Comparison of ENCODE assay signal across 1 cellular context in genomic region chrX:7852166-7852565, GRCh38.
TF ChIP-seq lines count a peak whose summit lies in the region.

No MANE protein-coding gene starts in this region.

TF ChIP-seq in WTC11, 78 proteins besides CTCF, POLR2A, EP300 and RAD21 (continued from another document):
- TF ChIP-seq, protein P1, sequence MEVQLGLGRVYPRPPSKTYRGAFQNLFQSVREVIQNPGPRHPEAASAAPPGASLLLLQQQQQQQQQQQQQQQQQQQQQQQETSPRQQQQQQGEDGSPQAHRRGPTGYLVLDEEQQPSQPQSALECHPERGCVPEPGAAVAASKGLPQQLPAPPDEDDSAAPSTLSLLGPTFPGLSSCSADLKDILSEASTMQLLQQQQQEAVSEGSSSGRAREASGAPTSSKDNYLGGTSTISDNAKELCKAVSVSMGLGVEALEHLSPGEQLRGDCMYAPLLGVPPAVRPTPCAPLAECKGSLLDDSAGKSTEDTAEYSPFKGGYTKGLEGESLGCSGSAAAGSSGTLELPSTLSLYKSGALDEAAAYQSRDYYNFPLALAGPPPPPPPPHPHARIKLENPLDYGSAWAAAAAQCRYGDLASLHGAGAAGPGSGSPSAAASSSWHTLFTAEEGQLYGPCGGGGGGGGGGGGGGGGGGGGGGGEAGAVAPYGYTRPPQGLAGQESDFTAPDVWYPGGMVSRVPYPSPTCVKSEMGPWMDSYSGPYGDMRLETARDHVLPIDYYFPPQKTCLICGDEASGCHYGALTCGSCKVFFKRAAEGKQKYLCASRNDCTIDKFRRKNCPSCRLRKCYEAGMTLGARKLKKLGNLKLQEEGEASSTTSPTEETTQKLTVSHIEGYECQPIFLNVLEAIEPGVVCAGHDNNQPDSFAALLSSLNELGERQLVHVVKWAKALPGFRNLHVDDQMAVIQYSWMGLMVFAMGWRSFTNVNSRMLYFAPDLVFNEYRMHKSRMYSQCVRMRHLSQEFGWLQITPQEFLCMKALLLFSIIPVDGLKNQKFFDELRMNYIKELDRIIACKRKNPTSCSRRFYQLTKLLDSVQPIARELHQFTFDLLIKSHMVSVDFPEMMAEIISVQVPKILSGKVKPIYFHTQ (CRISPR knock-in tag; IDR thresholded peaks at IDR 0.05), result no peak
- TF ChIP-seq, protein P2, sequence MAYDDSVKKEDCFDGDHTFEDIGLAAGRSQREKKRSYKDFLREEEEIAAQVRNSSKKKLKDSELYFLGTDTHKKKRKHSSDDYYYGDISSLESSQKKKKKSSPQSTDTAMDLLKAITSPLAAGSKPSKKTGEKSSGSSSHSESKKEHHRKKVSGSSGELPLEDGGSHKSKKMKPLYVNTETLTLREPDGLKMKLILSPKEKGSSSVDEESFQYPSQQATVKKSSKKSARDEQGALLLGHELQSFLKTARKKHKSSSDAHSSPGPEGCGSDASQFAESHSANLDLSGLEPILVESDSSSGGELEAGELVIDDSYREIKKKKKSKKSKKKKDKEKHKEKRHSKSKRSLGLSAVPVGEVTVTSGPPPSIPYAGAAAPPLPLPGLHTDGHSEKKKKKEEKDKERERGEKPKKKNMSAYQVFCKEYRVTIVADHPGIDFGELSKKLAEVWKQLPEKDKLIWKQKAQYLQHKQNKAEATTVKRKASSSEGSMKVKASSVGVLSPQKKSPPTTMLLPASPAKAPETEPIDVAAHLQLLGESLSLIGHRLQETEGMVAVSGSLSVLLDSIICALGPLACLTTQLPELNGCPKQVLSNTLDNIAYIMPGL (CRISPR knock-in tag; IDR thresholded peaks at IDR 0.05), result no peak
- TF ChIP-seq ZNF317 (CRISPR knock-in tag; IDR thresholded peaks at IDR 0.05; ENCODE audit: borderline replicate concordance, low read depth), result no peak
- TF ChIP-seq, protein P3, sequence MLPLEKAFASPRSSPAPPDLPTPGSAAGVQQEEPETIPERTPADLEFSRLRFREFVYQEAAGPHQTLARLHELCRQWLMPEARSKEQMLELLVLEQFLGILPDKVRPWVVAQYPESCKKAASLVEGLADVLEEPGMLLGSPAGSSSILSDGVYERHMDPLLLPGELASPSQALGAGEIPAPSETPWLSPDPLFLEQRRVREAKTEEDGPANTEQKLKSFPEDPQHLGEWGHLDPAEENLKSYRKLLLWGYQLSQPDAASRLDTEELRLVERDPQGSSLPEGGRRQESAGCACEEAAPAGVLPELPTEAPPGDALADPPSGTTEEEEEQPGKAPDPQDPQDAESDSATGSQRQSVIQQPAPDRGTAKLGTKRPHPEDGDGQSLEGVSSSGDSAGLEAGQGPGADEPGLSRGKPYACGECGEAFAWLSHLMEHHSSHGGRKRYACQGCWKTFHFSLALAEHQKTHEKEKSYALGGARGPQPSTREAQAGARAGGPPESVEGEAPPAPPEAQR (CRISPR knock-in tag; IDR thresholded peaks at IDR 0.05), result no peak
- no peak for TF ChIP-seq CBFB (CRISPR knock-in tag; IDR thresholded peaks at IDR 0.05; ENCODE audit: low read depth)
- no peak for TF ChIP-seq ATF3 (CRISPR knock-in tag; conservative IDR thresholded peaks at IDR 0.05)
- TF ChIP-seq JUN (CRISPR knock-in tag; IDR thresholded peaks at IDR 0.05), result no peak
